In the genomic region with DNA sequence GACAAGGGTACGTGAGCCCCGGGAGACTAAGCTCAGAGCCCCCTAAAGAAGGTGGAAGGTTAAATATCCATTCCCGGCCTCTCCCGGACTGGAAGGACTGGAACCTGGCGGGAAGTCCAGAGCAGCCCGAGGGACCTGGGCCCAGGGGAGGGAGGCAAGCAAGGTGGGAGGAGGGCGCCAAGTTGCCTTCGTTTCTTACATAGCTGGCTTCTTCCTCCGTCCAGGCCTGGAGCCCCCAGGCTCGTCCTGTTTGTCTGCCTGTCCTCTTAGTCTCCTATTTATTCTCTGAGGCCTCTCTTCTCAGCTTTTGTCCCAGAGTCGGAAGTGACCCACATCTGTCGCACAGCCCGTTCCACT, we compare ENCODE assay signal across 8 cellular contexts. TPM values are rescaled to one million over a fixed set of nuclear protein-coding genes. Genes with fewer than 3 reads are reported as not detected.
DNase-seq lines count a peak whose midpoint lies in the region; ATAC-seq, FAIRE-seq and TF ChIP-seq lines count a peak whose summit lies in the region.
"Had no signal": no experiment of that assay in that cellular context is flagged by ENCODE, and none has a peak within 500 bp of the region (broad histone marks: within the 10 kb centered on the region; RNA-seq: fewer than 3 reads in every experiment).

No MANE protein-coding gene starts in this region.

- H3K4me3 ChIP-seq in H7 (ENCODE audit: insufficient read depth, low read depth, low read length) (peak overlapping the region; percentile 94), endothelial cell of umbilical vein (replicated peaks in 1 of 3; ENCODE audit: insufficient read depth in 1 of 3, low read depth in 1 of 3, low read length in 3 of 3) (peak overlapping the region; percentile 71 to 82 (median 74))

- peak overlapping the region; percentile 78 for H3K9ac ChIP-seq in endothelial cell of umbilical vein (replicated peaks; ENCODE audit: extremely low read depth, insufficient read depth, low read length)

- intact Hi-C loops in endothelial cell of umbilical vein (cut with micrococcal nuclease), result loop anchor here (1.0 to 2.0 kb wide), 6 partner anchors 11 to 81 kb away; a partner anchor contains a TSS

- ATAC-seq in omental fat pad (ENCODE audit: low FRiP score) (peak; percentile 6), HG03442 (IDR thresholded peaks at IDR 0.05; ENCODE audit: unreplicated experiment) (no peak), GM21515 (IDR thresholded peaks at IDR 0.05; ENCODE audit: unreplicated experiment) (no peak), HG02610 (IDR thresholded peaks at IDR 0.05; ENCODE audit: unreplicated experiment) (no peak)

- peak overlapping the region; percentile 46 for H3K27ac ChIP-seq in endothelial cell of umbilical vein (ENCODE audit: insufficient read depth, low read depth, low read length)

- H2AFZ ChIP-seq in endothelial cell of umbilical vein (ENCODE audit: low read depth, low read length), result peak overlapping the region; percentile 92

- H3K9me1 ChIP-seq in endothelial cell of umbilical vein (replicated peaks; ENCODE audit: control insufficient read depth, extremely low read depth, insufficient read depth, low read length), result no peaks in the 10 kb centered on the region

- H3K4me2 ChIP-seq in endothelial cell of umbilical vein (ENCODE audit: insufficient read depth, low read length), result peak overlapping the region; percentile 85

- CTCF ChIA-PET in endothelial cell of umbilical vein (lab: Charles Lee), result interaction anchor here (0.9 to 9.6 kb wide), 7 partner anchors 12 to 213 kb away, joined by 3 to 319 read pairs (median 6); a partner anchor contains a TSS

- dilution Hi-C loops in endothelial cell of umbilical vein (cut with MboI; ENCODE audit: extremely low pct_ligation_motif_present, low sequenced_read_pairs), result no loop called here

- H3K36me3 ChIP-seq in H7 (replicated peaks; ENCODE audit: control insufficient read depth, insufficient read depth, low read length) (peaks cover 31% of the 10 kb centered on the region), endothelial cell of umbilical vein (ENCODE audit: control insufficient read depth in 2 of 2, extremely low read depth in 1 of 2, insufficient read depth in 2 of 2, low read length in 2 of 2) (no peaks in the 10 kb centered on the region)

- H3K4me1 ChIP-seq in endothelial cell of umbilical vein (ENCODE audit: control insufficient read depth, extremely low read depth, insufficient read depth, low read length), result peaks cover 9% of the 10 kb centered on the region

- H3K27me3 ChIP-seq in H7 (ENCODE audit: control insufficient read depth, insufficient read depth, low read length) (no peaks in the 10 kb centered on the region; the same call in 1 of the 2 replicates), endothelial cell of umbilical vein (ENCODE audit: control insufficient read depth in 2 of 2, insufficient read depth in 2 of 2, low read length in 2 of 2) (no peaks in the 10 kb centered on the region)

- no peak for FAIRE-seq in endothelial cell of umbilical vein (lab: Jason Lieb, UNC)

- no TSS peak for BruUV-seq in endothelial cell of umbilical vein (replicated peaks; lab: Mats Ljungman, UMichigan)

- peaks cover 4% of the 10 kb centered on the region for H3K79me2 ChIP-seq in endothelial cell of umbilical vein (ENCODE audit: control insufficient read depth, insufficient read depth, low read length)

- DNase-seq in H7, result no peak
- DNase-seq in SK-N-DZ (ENCODE audit: low spot score), result peak; percentile 40
- DNase-seq in endothelial cell of umbilical vein (ENCODE audit: low read depth, low spot score), result no peak
- no peak for DNase-seq in omental fat pad (ENCODE audit: low spot score)

- TF ChIP-seq CTCF in endothelial cell of umbilical vein (IDR thresholded peaks at IDR 0.05; ENCODE audit: extremely low read depth in 1 of 2, insufficient read depth in 1 of 2, low read depth in 1 of 2, low read length in 2 of 2), result no peak
- TF ChIP-seq CTCF in omental fat pad (IDR thresholded peaks at IDR 0.05), result no peak

- TF ChIP-seq POLR2A in endothelial cell of umbilical vein (IDR thresholded peaks at IDR 0.05; ENCODE audit: low read depth, low read length), result no peak

- H4K20me1 ChIP-seq in endothelial cell of umbilical vein (replicated peaks; ENCODE audit: control insufficient read depth, extremely low read depth, insufficient read depth, low read length), result no peaks in the 10 kb centered on the region

- POLR2A ChIA-PET in endothelial cell of umbilical vein (lab: Charles Lee), result interaction anchor here (1.3 to 3.1 kb wide), 3 partner anchors 9 to 20 kb away, joined by 3 to 11 read pairs (median 4); a partner anchor contains a TSS

- no peaks in the 10 kb centered on the region for H3K9me3 ChIP-seq in endothelial cell of umbilical vein (replicated peaks; ENCODE audit: control insufficient read depth, insufficient read depth, low read length)

TF ChIP-seq in endothelial cell of umbilical vein, 7 proteins besides CTCF, POLR2A, EP300 and RAD21 (continues in another document):
- TF ChIP-seq GATA2 (IDR thresholded peaks at IDR 0.05; ENCODE audit: insufficient read depth, insufficient read length, low read depth, low read length), result no peak

RNA-seq across cellular contexts. Expression of a gene that starts 0.7 kb away (rescaled TPM):
- 73.7 and 80.1 TPM in 2 replicates for total RNA-seq in H7 (2014; rRNA removed; shearing (Covaris generic))
- polyA plus RNA-seq in SK-N-DZ (2014; cell fraction: cytosol; rRNA removed), result 38.6 and 40.2 TPM in 2 replicates
- polyA plus RNA-seq in SK-N-DZ (2014; cell fraction: nucleus; rRNA removed), result 35.4 and 45.6 TPM in 2 replicates
- total RNA-seq in endothelial cell of umbilical vein (24.5 and 25.1 TPM in 2 replicates), omental fat pad (10 to 100 TPM; 33.6 to 53.4 (median 42.9) TPM)
- polyA plus RNA-seq in endothelial cell of umbilical vein, result 23.5 and 26.4 TPM in 2 replicates
- polyA plus RNA-seq in endothelial cell of umbilical vein (2011; cell fraction: cytosol; rRNA removed), result 16.7 and 19.4 TPM in 2 replicates
- polyA plus RNA-seq in endothelial cell of umbilical vein (2011; cell fraction: nucleus; rRNA removed), result 15.8 and 21.0 TPM in 2 replicates
- 9.0 and 10.9 TPM in 2 replicates for polyA plus RNA-seq in endothelial cell of umbilical vein (2012)
- 22.8 and 24.3 TPM in 2 replicates for polyA minus RNA-seq in endothelial cell of umbilical vein
- polyA minus RNA-seq in endothelial cell of umbilical vein (2011; cell fraction: cytosol; rRNA and poly(A)+ RNA removed), result 55.3 TPM
- polyA minus RNA-seq in endothelial cell of umbilical vein (2011; cell fraction: nucleus; rRNA and poly(A)+ RNA removed), result 6.8 and 10.2 TPM in 2 replicates

RNA-seq across cellular contexts. Expression of a gene that starts 19.8 kb away (rescaled TPM):
- total RNA-seq in H7 (2014; rRNA removed; shearing (Covaris generic)), result 70.4 and 90.1 TPM in 2 replicates
- polyA plus RNA-seq in SK-N-DZ (2014; cell fraction: cytosol; rRNA removed), result 101 and 102 TPM in 2 replicates
- 58.5 and 71.3 TPM in 2 replicates for polyA plus RNA-seq in SK-N-DZ (2014; cell fraction: nucleus; rRNA removed)
- total RNA-seq in endothelial cell of umbilical vein (32.1 and 38.5 TPM in 2 replicates), omental fat pad (10 to 100 TPM; 50.1 to 76.0 (median 54.4) TPM)
- polyA plus RNA-seq in endothelial cell of umbilical vein, result 33.8 and 37.3 TPM in 2 replicates
- polyA plus RNA-seq in endothelial cell of umbilical vein (2011; cell fraction: cytosol; rRNA removed), result 27.6 and 29.8 TPM in 2 replicates
- polyA plus RNA-seq in endothelial cell of umbilical vein (2011; cell fraction: nucleus; rRNA removed), result 33.2 and 36.5 TPM in 2 replicates
- 22.3 and 22.4 TPM in 2 replicates for polyA plus RNA-seq in endothelial cell of umbilical vein (2012)
- 45.1 and 58.5 TPM in 2 replicates for polyA minus RNA-seq in endothelial cell of umbilical vein
- polyA minus RNA-seq in endothelial cell of umbilical vein (2011; cell fraction: cytosol; rRNA and poly(A)+ RNA removed), result 37.8 TPM
- 17.3 and 19.6 TPM in 2 replicates for polyA minus RNA-seq in endothelial cell of umbilical vein (2011; cell fraction: nucleus; rRNA and poly(A)+ RNA removed)

RNA-seq across cellular contexts. Expression of a gene that starts 19.9 kb away (rescaled TPM):
- total RNA-seq in H7 (2014; rRNA removed; shearing (Covaris generic)), result 0.87 and 2.1 TPM in 2 replicates
- 2.4 and 6.4 TPM in 2 replicates for polyA plus RNA-seq in SK-N-DZ (2014; cell fraction: cytosol; rRNA removed)
- polyA plus RNA-seq in SK-N-DZ (2014; cell fraction: nucleus; rRNA removed), result 1.1 and 2.7 TPM in 2 replicates
- 0.62 and 0.71 TPM in 2 replicates for total RNA-seq in endothelial cell of umbilical vein
- polyA plus RNA-seq in endothelial cell of umbilical vein, result 1.1 and 1.9 TPM in 2 replicates
- 1.1 and 1.2 TPM in 2 replicates for polyA plus RNA-seq in endothelial cell of umbilical vein (2011; cell fraction: cytosol; rRNA removed)
- polyA plus RNA-seq in endothelial cell of umbilical vein (2011; cell fraction: nucleus; rRNA removed), result 0.57 and 0.64 TPM in 2 replicates
- 0.13 and 0.26 TPM in 2 replicates for polyA plus RNA-seq in endothelial cell of umbilical vein (2012)
- 0.21 and 0.66 TPM in 2 replicates for polyA minus RNA-seq in endothelial cell of umbilical vein
- polyA minus RNA-seq in endothelial cell of umbilical vein (2011; cell fraction: cytosol; rRNA and poly(A)+ RNA removed), result 1.0 TPM
- 0.43 and 1.3 TPM in 2 replicates for polyA minus RNA-seq in endothelial cell of umbilical vein (2011; cell fraction: nucleus; rRNA and poly(A)+ RNA removed)
- 1 to 10 TPM in 3 of 4 donors, under 1 TPM in 1; 0.94 to 4.3 (median 1.3) TPM for total RNA-seq in omental fat pad

RNA-seq across cellular contexts. Expression of a gene that starts 23.5 kb away (rescaled TPM):
- total RNA-seq in H7 (2014; rRNA removed; shearing (Covaris generic)), result 0.04 TPM in 1 of 2 replicates, not detected in the other
- polyA plus RNA-seq in SK-N-DZ (2014; cell fraction: cytosol; rRNA removed), result 0.41 TPM in 1 of 2 replicates, not detected in the other
- polyA plus RNA-seq in SK-N-DZ (2014; cell fraction: nucleus; rRNA removed), result 0.39 and 1.4 TPM in 2 replicates
- not detected in 2 replicates for total RNA-seq in endothelial cell of umbilical vein
- polyA plus RNA-seq in endothelial cell of umbilical vein, result not detected in 2 replicates
- polyA plus RNA-seq in endothelial cell of umbilical vein (2011; cell fraction: cytosol; rRNA removed), result not detected in 2 replicates
- not detected in 2 replicates for polyA plus RNA-seq in endothelial cell of umbilical vein (2011; cell fraction: nucleus; rRNA removed)
- polyA plus RNA-seq in endothelial cell of umbilical vein (2012), result not detected in 2 replicates
- not detected in 2 replicates for polyA minus RNA-seq in endothelial cell of umbilical vein
- not detected for polyA minus RNA-seq in endothelial cell of umbilical vein (2011; cell fraction: cytosol; rRNA and poly(A)+ RNA removed)
- polyA minus RNA-seq in endothelial cell of umbilical vein (2011; cell fraction: nucleus; rRNA and poly(A)+ RNA removed), result not detected in 2 replicates
- total RNA-seq in omental fat pad, result not detected
- total RNA-seq: activated CD8-positive, alpha-beta memory T cell treated with anti-CD3 and anti-CD28 coated beads for 36 hours had no signal

RNA-seq across cellular contexts. Expression of a gene that starts 35.6 kb away (rescaled TPM):
- not detected in 2 replicates for total RNA-seq in H7 (2014; rRNA removed; shearing (Covaris generic))
- 10.0 and 12.6 TPM in 2 replicates for polyA plus RNA-seq in SK-N-DZ (2014; cell fraction: cytosol; rRNA removed)
- polyA plus RNA-seq in SK-N-DZ (2014; cell fraction: nucleus; rRNA removed), result 9.1 and 15.9 TPM in 2 replicates
- total RNA-seq in endothelial cell of umbilical vein (not detected in 2 replicates), omental fat pad (1 to 10 TPM in 2 of 4 donors, under 1 TPM in 1, not detected in 1; 0.96 to 2.8 (median 1.2) TPM)
- 0.54 and 0.81 TPM in 2 replicates for polyA plus RNA-seq in endothelial cell of umbilical vein
- polyA plus RNA-seq in endothelial cell of umbilical vein (2011; cell fraction: cytosol; rRNA removed), result 0.10 and 0.20 TPM in 2 replicates
- 0.75 and 1.1 TPM in 2 replicates for polyA plus RNA-seq in endothelial cell of umbilical vein (2011; cell fraction: nucleus; rRNA removed)
- not detected in 2 replicates for polyA plus RNA-seq in endothelial cell of umbilical vein (2012)
- 0.39 TPM in 1 of 2 replicates, not detected in the other for polyA minus RNA-seq in endothelial cell of umbilical vein
- polyA minus RNA-seq in endothelial cell of umbilical vein (2011; cell fraction: cytosol; rRNA and poly(A)+ RNA removed), result not detected
- 0.48 TPM in 1 of 2 replicates, not detected in the other for polyA minus RNA-seq in endothelial cell of umbilical vein (2011; cell fraction: nucleus; rRNA and poly(A)+ RNA removed)
